28 cellular contexts compared by ENCODE assay signal in genomic region chr12:94701711-94702110, GRCh38.
"Had no signal": no experiment of that assay in that cellular context is flagged by ENCODE, and none has a peak within 500 bp of the region (broad histone marks: within the 10 kb centered on the region; RNA-seq: fewer than 3 reads in every experiment).

No MANE protein-coding gene starts in this region.

- H3K4me3 ChIP-seq: colonic mucosa, dorsolateral prefrontal cortex, esophagus squamous epithelium, gastrocnemius medialis, heart right ventricle, left lung, lower lobe of right lung, mucosa of descending colon had no signal

- H3K36me3 ChIP-seq: colonic mucosa, esophagus squamous epithelium, gastrocnemius medialis, heart right ventricle, left lung, lower lobe of right lung had no signal

- H3K36me3 Mint-ChIP-seq: mesothelial cell of epicardium had no signal

- ATAC-seq: esophagus mucosa, gastrocnemius medialis, left cardiac atrium, left lung, left ventricle myocardium superior, lower lobe of right lung, mucosa of descending colon had no signal

- H3K4me3 Mint-ChIP-seq: dendritic cell treated with granulocyte-macrophage colony-stimulating factor and Interleukin-4, amounts not matched to agents 40 ng/mL and 50 ng/mL, for 4 days; mesothelial cell of epicardium had no signal

- H3K27ac Mint-ChIP-seq: dendritic cell treated with granulocyte-macrophage colony-stimulating factor and Interleukin-4, amounts not matched to agents 40 ng/mL and 50 ng/mL, for 4 days; mesothelial cell of epicardium had no signal

- H3K4me1 ChIP-seq: colonic mucosa had no signal

- FAIRE-seq: endometrium, islet of Langerhans, keratinocyte had no signal

- H3K9me3 ChIP-seq: colonic mucosa, esophagus squamous epithelium, gastrocnemius medialis, left lung, lower lobe of right lung, mucosa of descending colon had no signal

- DNase-seq: cerebellar nuclear complex; colonic mucosa; cortex of kidney; dorsolateral prefrontal cortex; effector CD4-positive, alpha-beta T cell; effector memory CD4-positive, alpha-beta T cell; erythroblast; esophagus squamous epithelium; foreskin fibroblast; foreskin melanocyte; gastrocnemius medialis; glutamatergic neuron; head of caudate nucleus; heart right ventricle; hippocampal formation; left cardiac atrium; left lung; left ventricle myocardium superior; lower lobe of right lung; mesenchymal stem cell; mucosa of descending colon had no signal

- H3K27me3 ChIP-seq: colonic mucosa, dorsolateral prefrontal cortex, esophagus squamous epithelium, gastrocnemius medialis, heart right ventricle, left lung had no signal

- H3K27ac ChIP-seq: colonic mucosa, dorsolateral prefrontal cortex, epithelial cell of prostate, esophagus squamous epithelium, gastrocnemius medialis, heart right ventricle, left lung, lower lobe of right lung had no signal
